Comparison of ENCODE assay signal across 6 cellular contexts in genomic region chr16:426115-426905, GRCh38.
A peak's percentile ranks its signal among the peaks of the same experiment; 100 is the strongest.
DNase-seq lines count a peak whose midpoint lies in the region; ATAC-seq and TF ChIP-seq lines count a peak whose summit lies in the region.

No MANE protein-coding gene starts in this region.

- no peaks in the 10 kb centered on the region for H3K27me3 ChIP-seq in WERI-Rb-1 (ENCODE audit: insufficient read depth, low read depth, severe bottlenecking)

- no peak for TF ChIP-seq CTCF in WERI-Rb-1 (IDR thresholded peaks at IDR 0.05; ENCODE audit: low read depth, low read length)

- no peaks in the 10 kb centered on the region for H3K9me3 ChIP-seq in WERI-Rb-1 (ENCODE audit: severe bottlenecking)

- H3K4me3 ChIP-seq in WERI-Rb-1 (ENCODE audit: low read depth, low read length): peak overlapping the region; percentile 80

- DNase-seq in DMS 273 (lab: John Stamatoyannopoulos, UW; ENCODE audit: unreplicated experiment): peak; percentile 70
- DNase-seq in DMS 273 treated with DMSO at 0.1 percent for 48 hours (lab: John Stamatoyannopoulos, UW): no peak
- DNase-seq in WERI-Rb-1: peak; percentile 14
- peak; percentile 28 for DNase-seq in iris pigment epithelial cell (ENCODE audit: low read depth)
- no peak for DNase-seq in effector CD4-positive, alpha-beta T cell

- H3K27ac ChIP-seq in WERI-Rb-1: peak overlapping the region; percentile 22

- peaks cover 16% of the 10 kb centered on the region for H3K36me3 ChIP-seq in WERI-Rb-1

- ATAC-seq in HG02759 (IDR thresholded peaks at IDR 0.05; ENCODE audit: unreplicated experiment): no peak

Comparison
In these comparisons a context has a peak if more than half of its experiments do, and no peak if none do; other contexts are left out.
1. DNase-seq: peak in DMS 273 (single experiment), WERI-Rb-1 (single experiment) and iris pigment epithelial cell (single experiment); none in DMS 273 treated with DMSO at 0.1 percent for 48 hours (single experiment) and effector CD4-positive, alpha-beta T cell (single experiment).